Comparison of ENCODE assay signal across 29 cellular contexts in the genomic region with DNA sequence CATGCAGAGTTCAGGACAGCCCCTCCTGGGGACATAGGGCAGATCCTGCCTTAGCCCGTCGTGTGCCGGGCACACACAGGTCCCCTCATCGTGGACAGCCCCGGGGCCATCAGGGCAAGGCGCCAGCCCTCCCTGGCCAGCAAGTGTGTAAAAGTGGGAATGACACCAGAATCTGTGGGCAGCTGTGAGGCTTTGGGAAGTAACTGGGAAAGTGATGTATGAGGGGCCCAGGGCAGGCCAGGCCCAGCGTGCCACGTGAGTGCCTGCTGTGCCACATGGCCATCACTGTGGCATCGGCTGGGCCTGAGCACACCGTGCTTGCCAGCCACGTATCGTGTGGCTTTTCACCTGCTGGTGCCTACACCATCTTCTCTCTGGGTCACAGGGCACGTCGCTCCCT. TPM values are rescaled to one million over a fixed set of nuclear protein-coding genes. Genes with fewer than 3 reads are reported as not detected.
DNase-seq lines count a peak whose midpoint lies in the region; ATAC-seq, FAIRE-seq and TF ChIP-seq lines count a peak whose summit lies in the region.
"Had no signal": no experiment of that assay in that cellular context is flagged by ENCODE, and none has a peak within 500 bp of the region (broad histone marks: within the 10 kb centered on the region; RNA-seq: fewer than 3 reads in every experiment).

No MANE protein-coding gene starts in this region.

- intact Hi-C loops in CD14-positive monocyte (cut with micrococcal nuclease), result no loop called here
- intact Hi-C loops in GM12878 (cut with micrococcal nuclease; ENCODE audit: unreplicated experiment), result no loop called here
- intact Hi-C loops in lower lobe of right lung (cut with DNase I), result no loop called here

- H3K4me3 ChIP-seq in GM12878 (no peak overlapping the region), lower lobe of right lung (no peak overlapping the region)
- H3K4me3 ChIP-seq: PC-9, prostate gland, uterus had no signal

- H3K36me3 ChIP-seq in GM12878 (ENCODE audit: control insufficient read depth in 2 of 2, insufficient read depth in 2 of 2, low read length in 1 of 2) (peaks cover 13 to 16% of the 10 kb centered on the region in 2 experiments; a peak in 3 of 4 replicates), lower lobe of right lung (peaks cover 80% of the 10 kb centered on the region)
- H3K36me3 ChIP-seq: prostate gland, uterus had no signal

- SMC1A ChIA-PET in GM12878 (lab: Charles Lee; ENCODE audit: uncharacterized antibody, unreplicated experiment), result no interaction called here

- H4K20me1 ChIP-seq in GM12878 (ENCODE audit: control insufficient read depth, insufficient read depth), result no peaks in the 10 kb centered on the region

- no peaks in the 10 kb centered on the region for H3K9me3 Mint-ChIP-seq in activated CD4-positive, alpha-beta T cell treated with anti-CD3 and anti-CD28 coated beads, Interleukin-2, amount 10 ng/mL, durations not matched to agents 7 days and 5 days
- peaks cover 0 to 3% (median 0%) of the 10 kb centered on the region in 7 donors for H3K9me3 Mint-ChIP-seq in CD14-positive monocyte
- H3K9me3 Mint-ChIP-seq: activated T-helper 17 cell treated with anti-CD3 and anti-CD28 coated beads, Interleukin-2, amount 50 U/mL, for 72 hours had no signal

- H3K36me3 Mint-ChIP-seq in activated CD4-positive, alpha-beta T cell treated with anti-CD3 and anti-CD28 coated beads, Interleukin-2, amount 10 ng/mL, durations not matched to agents 7 days and 5 days (ENCODE audit: low read depth), result peaks cover 67% of the 10 kb centered on the region
- H3K36me3 Mint-ChIP-seq in CD14-positive monocyte, result peaks cover 72 to 84% of the 10 kb centered on the region in 2 donors

- POLR2A ChIA-PET in activated CD4-positive, alpha-beta T cell treated with anti-CD3 and anti-CD28 coated beads, Interleukin-2, amount 10 ng/mL, durations not matched to agents 7 days and 5 days (lab: Charles Lee), result no interaction called here
- POLR2A ChIA-PET in GM12878 (lab: Charles Lee), result interaction anchor here (0.6 kb wide), 1 partner anchor 537 kb away, joined by 7 read pairs; no protein-coding TSS in a partner anchor

- peaks cover 56% of the 10 kb centered on the region for H3K4me1 Mint-ChIP-seq in activated CD4-positive, alpha-beta T cell treated with anti-CD3 and anti-CD28 coated beads, Interleukin-2, amount 10 ng/mL, durations not matched to agents 7 days and 5 days
- H3K4me1 Mint-ChIP-seq in CD14-positive monocyte, result peaks cover 29% of the 10 kb centered on the region

- TF ChIP-seq RAD21 in GM12878 (IDR thresholded peaks at IDR 0.05; ENCODE audit: insufficient read depth, low read depth, low read length), result no peak

- H3K27ac Mint-ChIP-seq in activated CD4-positive, alpha-beta T cell treated with anti-CD3 and anti-CD28 coated beads, Interleukin-2, amount 10 ng/mL, durations not matched to agents 7 days and 5 days, result peak overlapping the region; percentile 51
- peak overlapping the region in 1 of 7 donors; percentile 73 for H3K27ac Mint-ChIP-seq in CD14-positive monocyte
- H3K27ac Mint-ChIP-seq: activated T-helper 17 cell treated with anti-CD3 and anti-CD28 coated beads, Interleukin-2, amount 50 U/mL, for 72 hours had no signal

- RAD21 ChIA-PET in GM12878 (lab: Charles Lee; ENCODE audit: unreplicated experiment), result no interaction called here

- no peak overlapping the region for H3K4me2 ChIP-seq in GM12878 (ENCODE audit: control insufficient read depth, insufficient read depth)
- H3K4me2 ChIP-seq: PC-9 had no signal

- H3K9me3 ChIP-seq in GM12878 (replicated peaks; ENCODE audit: control insufficient read depth, insufficient read depth, low read length) (no peaks in the 10 kb centered on the region; the same call in 2 of the 3 replicates), lower lobe of right lung (no peaks in the 10 kb centered on the region)
- H3K9me3 ChIP-seq: neutrophil, prostate gland, uterus had no signal

- 99% methylated on average over 14 of the region's 14 CpGs for WGBS in GM12878 (ENCODE audit: insufficient coverage, insufficient replicate concordance, low lambda C conversion rate, missing lambda C conversion rate)

- TF ChIP-seq EP300 in GM12878 (IDR thresholded peaks at IDR 0.05; ENCODE audit: borderline replicate concordance in 1 of 2, control insufficient read depth in 1 of 2, low read depth in 2 of 2, low read length in 2 of 2), result no peak

- peak; percentile 11; the same call in 1 of the 2 replicates for TF ChIP-seq POLR2A in GM12878 (IDR thresholded peaks at IDR 0.05; ENCODE audit: low read depth, low read length)

- no peak for ATAC-seq in GM12878
- ATAC-seq in lower lobe of right lung, result no peak
- ATAC-seq in GM21723 (IDR thresholded peaks at IDR 0.05; ENCODE audit: unreplicated experiment), result no peak
- ATAC-seq in GM21381 (IDR thresholded peaks at IDR 0.05; ENCODE audit: unreplicated experiment), result no peak
- ATAC-seq: activated T-helper 17 cell treated with anti-CD3 and anti-CD28 coated beads, Interleukin-2, amount 50 U/mL, for 72 hours had no signal

- H3K9ac ChIP-seq in GM12878 (ENCODE audit: control insufficient read depth, insufficient read depth, low read length), result no peak overlapping the region

- no peak overlapping the region for H3K27ac ChIP-seq in GM12878 (ENCODE audit: control insufficient read depth, insufficient read depth)
- no peak overlapping the region for H3K27ac ChIP-seq in lower lobe of right lung
- H3K27ac ChIP-seq: 22Rv1, epithelial cell of prostate, neutrophil, PC-9, prostate gland, uterus had no signal

- in situ Hi-C loops in GM12878 (cut with MboI), result no loop called here

- TF ChIP-seq CTCF in CD14-positive monocyte (IDR thresholded peaks at IDR 0.05), result no peak
- TF ChIP-seq CTCF in GM12878 (IDR thresholded peaks at IDR 0.05 in 2 of 3, conservative IDR thresholded peaks at IDR 0.05 in 1 of 3; ENCODE audit: control insufficient read depth in 2 of 3, extremely low read depth in 1 of 3, insufficient read depth in 1 of 3, low read depth in 3 of 3, low read length in 3 of 3), result no peak
- TF ChIP-seq CTCF in lower lobe of right lung (IDR thresholded peaks at IDR 0.05), result no peak

- CTCF ChIA-PET in activated CD4-positive, alpha-beta T cell treated with anti-CD3 and anti-CD28 coated beads, Interleukin-2, amount 10 ng/mL, durations not matched to agents 7 days and 5 days (lab: Charles Lee), result interaction anchor here (0.6 to 1.3 kb wide), 2 partner anchors 17 to 326 kb away, joined by 3 read pairs; no protein-coding TSS in a partner anchor
- CTCF ChIA-PET in GM12878 (lab: Yijun Ruan, JAX), result interaction anchor here (0.8 kb wide), 1 partner anchor 154 kb away, joined by 3 read pairs; no protein-coding TSS in a partner anchor

- no peak overlapping the region for H3K4me3 Mint-ChIP-seq in activated CD4-positive, alpha-beta T cell treated with anti-CD3 and anti-CD28 coated beads, Interleukin-2, amount 10 ng/mL, durations not matched to agents 7 days and 5 days
- no peak overlapping the region for H3K4me3 Mint-ChIP-seq in CD14-positive monocyte
- H3K4me3 Mint-ChIP-seq: activated T-helper 17 cell treated with anti-CD3 and anti-CD28 coated beads, Interleukin-2, amount 50 U/mL, for 72 hours; brain had no signal

- H3K4me1 ChIP-seq in GM12878 (ENCODE audit: control insufficient read depth, insufficient read depth, low read length), result peaks cover 5% of the 10 kb centered on the region
- peaks cover 8% of the 10 kb centered on the region for H3K4me1 ChIP-seq in lower lobe of right lung
- H3K4me1 ChIP-seq: uterus had no signal

- no TSS peak for BruUV-seq in GM12878 (replicated peaks; lab: Mats Ljungman, UMichigan)

- no peaks in the 10 kb centered on the region for H3K79me2 ChIP-seq in GM12878 (ENCODE audit: control insufficient read depth, insufficient read depth, low read length)

- H3K27me3 ChIP-seq in GM12878 (replicated peaks in 1 of 2; ENCODE audit: control insufficient read depth in 2 of 2, insufficient read depth in 2 of 2, low read length in 1 of 2) (no peaks in the 10 kb centered on the region), lower lobe of right lung (ENCODE audit: low read depth) (no peaks in the 10 kb centered on the region)
- H3K27me3 ChIP-seq: neutrophil, uterus had no signal

- no peak for DNase-seq in activated CD4-positive, alpha-beta T cell treated with anti-CD3 and anti-CD28 coated beads, Interleukin-2, amount 10 ng/mL, durations not matched to agents 7 days and 5 days
- DNase-seq in activated CD4-positive, alpha-beta T cell treated with anti-CD3 and anti-CD28 coated beads, Interleukin-2, amount 50 U/mL, for 4 hours, result no peak
- DNase-seq in CD14-positive monocyte (ENCODE audit: low spot score), result peak; percentile 37
- DNase-seq in GM12878 (ENCODE audit: low read depth, low spot score), result no peak
- DNase-seq in lower lobe of right lung, result peak; percentile 28
- no peak for DNase-seq in activated gamma-delta T cell (lab: John Stamatoyannopoulos, UW)
- DNase-seq: activated CD4-positive, alpha-beta T cell treated with anti-CD3 and anti-CD28 coated beads, Interleukin-2, amount 50 U/mL, for 1 hour; effector CD8-positive, alpha-beta T cell; H7; IMR-90; mammary epithelial cell; NCI-H1092; NCI-H187 treated with DMSO at 0.1 percent for 48 hours; NCI-H2171 treated with DMSO at 0.1 percent for 48 hours; NCI-H524; NK-92 treated with Interleukin-12 subunit alpha and Interleukin-12 subunit beta, amount 100 ng/mL, for 24 hours; PC-9; SHP77; stimulated activated CD4-positive, alpha-beta T cell treated with anti-CD3 and anti-CD28 coated beads, Interleukin-15, amount 100 ng/mL, for 24 hours; stimulated activated naive CD4-positive, alpha-beta T cell treated with Interleukin-2 at 50 U/mL for 16 hours; uterus had no signal

- no peak overlapping the region for H2AFZ ChIP-seq in GM12878 (ENCODE audit: control insufficient read depth, low read depth, low read length)
- H2AFZ ChIP-seq: PC-9 had no signal

- H3K27me3 Mint-ChIP-seq in activated CD4-positive, alpha-beta T cell treated with anti-CD3 and anti-CD28 coated beads, Interleukin-2, amount 10 ng/mL, durations not matched to agents 7 days and 5 days, result no peaks in the 10 kb centered on the region
- peaks cover 0 to 3% (median 0%) of the 10 kb centered on the region in 3 donors for H3K27me3 Mint-ChIP-seq in CD14-positive monocyte (ENCODE audit: low read depth in 3 of 3)
- H3K27me3 Mint-ChIP-seq: activated T-helper 17 cell treated with anti-CD3 and anti-CD28 coated beads, Interleukin-2, amount 50 U/mL, for 72 hours; brain had no signal

- FAIRE-seq in GM12878 (lab: Jason Lieb, UNC), result no peak

RNA-seq across cellular contexts. Expression of gene ACSF3, which starts 26.6 kb away (rescaled TPM):
- 10 to 100 TPM; 57.3 to 62.0 TPM for total RNA-seq in activated CD4-positive, alpha-beta T cell treated with anti-CD3 and anti-CD28 coated beads, Interleukin-2, amount 10 ng/mL, durations not matched to agents 7 days and 5 days
- polyA plus RNA-seq in CD14-positive monocyte (10 to 100 TPM; 23.5 to 26.4 TPM), GM12878 (2011; rRNA removed) (15.1 and 17.8 TPM in 2 replicates), GM12878 (2014; fragmentation: Illumina TruSeq; extraction: Trizol) (15.6 and 16.9 TPM in 2 replicates), GM12878 (2014; fragmentation: Nextera tagmentation; extraction: Ambion mirVana) (1 to 10 TPM; 1.0 to 3.5 TPM), GM12878 (2014; rRNA removed) (36.8 and 39.3 TPM in 2 replicates), GM12878 (2016; fragmentation: Nextera tagmentation; extraction: Ambion mirVana) (10 to 100 TPM; 35.0 to 44.4 TPM)
- 60.4 and 72.7 TPM in 2 replicates for total RNA-seq in GM12878 (2013; cell fraction: nucleolus; rRNA removed)
- total RNA-seq in GM12878 (2014; rRNA removed) (30.9 and 32.8 TPM in 2 replicates), GM12878 (2014; rRNA removed; fragmentation: Illumina TruSeq; extraction: Trizol) (18.5 and 20.7 TPM in 2 replicates), GM12878 (2021) (36.1 and 43.8 TPM in 2 replicates), lower lobe of right lung (31.7 TPM)
- 7.5 TPM for polyA plus RNA-seq in GM12878 (2011; ENCODE audit: low read depth)
- 18.1 and 23.3 TPM in 2 replicates for polyA plus RNA-seq in GM12878 (2011; cell fraction: cytosol; rRNA removed)
- polyA plus RNA-seq in GM12878 (2011; cell fraction: nucleus; rRNA removed), result 28.8 and 39.9 TPM in 2 replicates
- 23.9 and 24.2 TPM in 2 replicates for polyA plus RNA-seq in GM12878 (2012)
- 16.5 and 25.4 TPM in 2 replicates for polyA minus RNA-seq in GM12878 (2011; rRNA and poly(A)+ RNA removed)
- 18.8 and 21.5 TPM in 2 replicates for polyA minus RNA-seq in GM12878 (2011; cell fraction: cytosol; rRNA and poly(A)+ RNA removed)
- polyA minus RNA-seq in GM12878 (2011; cell fraction: nucleus; rRNA and poly(A)+ RNA removed), result 13.2 and 18.4 TPM in 2 replicates

RNA-seq across cellular contexts. Expression of gene CDH15, which starts 51.3 kb away (rescaled TPM):
- total RNA-seq in activated CD4-positive, alpha-beta T cell treated with anti-CD3 and anti-CD28 coated beads, Interleukin-2, amount 10 ng/mL, durations not matched to agents 7 days and 5 days, result not detected
- polyA plus RNA-seq in CD14-positive monocyte (not detected), GM12878 (2011; rRNA removed) (not detected in 2 replicates), GM12878 (2014; fragmentation: Illumina TruSeq; extraction: Trizol) (not detected in 2 replicates), GM12878 (2014; fragmentation: Nextera tagmentation; extraction: Ambion mirVana) (under 1 TPM in 1 of 2 experiments, not detected in 1; 0.02 TPM), GM12878 (2014; rRNA removed) (0.05 TPM in 1 of 2 replicates, not detected in the other), GM12878 (2016; fragmentation: Nextera tagmentation; extraction: Ambion mirVana) (not detected)
- total RNA-seq in GM12878 (2013; cell fraction: nucleolus; rRNA removed), result not detected in 2 replicates
- total RNA-seq in GM12878 (2014; rRNA removed) (0.06 TPM in 1 of 2 replicates, not detected in the other), GM12878 (2014; rRNA removed; fragmentation: Illumina TruSeq; extraction: Trizol) (not detected in 2 replicates), GM12878 (2021) (not detected in 2 replicates), lower lobe of right lung (0.50 TPM)
- not detected for polyA plus RNA-seq in GM12878 (2011; ENCODE audit: low read depth)
- not detected in 2 replicates for polyA plus RNA-seq in GM12878 (2011; cell fraction: cytosol; rRNA removed)
- polyA plus RNA-seq in GM12878 (2011; cell fraction: nucleus; rRNA removed), result not detected in 2 replicates
- 0.20 TPM in 1 of 2 replicates, not detected in the other for polyA plus RNA-seq in GM12878 (2012)
- polyA minus RNA-seq in GM12878 (2011; rRNA and poly(A)+ RNA removed), result not detected in 2 replicates
- polyA minus RNA-seq in GM12878 (2011; cell fraction: cytosol; rRNA and poly(A)+ RNA removed), result not detected in 2 replicates
- not detected in 2 replicates for polyA minus RNA-seq in GM12878 (2011; cell fraction: nucleus; rRNA and poly(A)+ RNA removed)
- total RNA-seq: PC-9 had no signal
- polyA plus RNA-seq: mammary epithelial cell had no signal

Comparison
In these comparisons a context has a peak if more than half of its experiments do, and no peak if none do; other contexts are left out.
1. DNase-seq: peak in CD14-positive monocyte (single experiment) and lower lobe of right lung (single experiment); none in activated CD4-positive, alpha-beta T cell treated with anti-CD3 and anti-CD28 coated beads, Interleukin-2, amount 10 ng/mL, durations not matched to agents 7 days and 5 days (single experiment), activated CD4-positive, alpha-beta T cell treated with anti-CD3 and anti-CD28 coated beads, Interleukin-2, amount 50 U/mL, for 4 hours (0 of 2), GM12878 (single experiment) and activated gamma-delta T cell (single experiment).